In the genomic region with DNA sequence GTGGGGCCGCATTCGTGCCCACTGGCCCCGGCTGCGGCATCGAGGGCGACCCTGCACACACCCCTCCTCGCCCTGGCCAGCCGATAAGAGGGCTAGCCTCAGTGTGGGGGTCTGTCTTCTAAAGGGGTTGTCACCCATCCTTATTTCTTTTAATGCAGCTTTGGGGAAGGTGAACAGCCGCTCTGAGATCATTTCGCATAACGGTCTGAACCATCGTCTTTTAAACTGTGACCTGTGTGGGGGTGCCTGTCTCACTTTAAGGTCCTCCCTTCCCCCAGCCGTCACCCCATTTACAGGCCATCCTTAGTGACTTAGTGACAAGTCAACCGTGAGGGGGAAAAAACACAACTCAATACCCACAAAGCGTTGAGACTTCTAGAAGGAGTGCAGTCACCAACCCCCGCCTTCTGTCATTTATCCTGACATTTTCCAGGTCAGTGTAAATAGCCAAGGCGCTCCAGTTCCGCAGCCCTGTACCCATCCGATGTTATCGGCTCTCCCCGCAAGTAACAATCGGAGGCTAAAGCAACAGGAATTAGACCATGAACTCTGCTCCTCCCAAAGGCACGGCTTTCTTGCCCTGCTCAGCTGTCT, we compare ENCODE assay signal across 8 cellular contexts. TPM values are rescaled to one million over a fixed set of nuclear protein-coding genes. Genes with fewer than 3 reads are reported as not detected.
DNase-seq lines count a peak whose midpoint lies in the region; ATAC-seq and TF ChIP-seq lines count a peak whose summit lies in the region.

No MANE protein-coding gene starts in this region.

- H3K9me2 ChIP-seq in SU-DHL-6 (replicated peaks; ENCODE audit: insufficient read depth, low read length), result no peaks in the 10 kb centered on the region

- no peaks in the 10 kb centered on the region for H3K27me3 ChIP-seq in SU-DHL-6 (ENCODE audit: low read length)

- H3K79me2 ChIP-seq in SU-DHL-6 (ENCODE audit: insufficient read depth, low read length), result peaks cover 35% of the 10 kb centered on the region

- peaks cover 3% of the 10 kb centered on the region; the same call in 1 of the 2 replicates for H3K36me3 ChIP-seq in SU-DHL-6 (ENCODE audit: low read length)

- ATAC-seq in HG03097 (IDR thresholded peaks at IDR 0.05; ENCODE audit: low FRiP score, unreplicated experiment) (peak; percentile 9), naive B cell (ENCODE audit: low read depth in 2 of 2) (peak; percentile 58 to 61)

- peaks cover 8 to 11% of the 10 kb centered on the region in 2 donors for H3K36me3 Mint-ChIP-seq in naive B cell

- H3K27ac ChIP-seq in SU-DHL-6 (ENCODE audit: low read depth, low read length), result peak overlapping the region; percentile 61

- peak overlapping the region; percentile 72 for H2AFZ ChIP-seq in SU-DHL-6 (ENCODE audit: low read depth, low read length, severe bottlenecking)

- H3K27me3 Mint-ChIP-seq in naive B cell, result no peaks in the 10 kb centered on the region

- H3K4me3 ChIP-seq in SU-DHL-6 (ENCODE audit: insufficient read depth, low read length, poor library complexity, severe bottlenecking), result peak overlapping the region; percentile 82

- no peaks in the 10 kb centered on the region for H3K9me3 ChIP-seq in SU-DHL-6 (ENCODE audit: insufficient read depth, low read length)

- H3K27ac Mint-ChIP-seq in naive B cell, result peak overlapping the region; percentile 79 to 98 (median 96)

- peak overlapping the region; percentile 89 to 97 (median 92) for H3K4me3 Mint-ChIP-seq in naive B cell

- peak overlapping the region; percentile 89 for H3K4me2 ChIP-seq in SU-DHL-6 (ENCODE audit: low read depth, low read length, poor library complexity, severe bottlenecking)

- H3F3A ChIP-seq in SU-DHL-6 (ENCODE audit: insufficient read depth), result peaks cover 34% of the 10 kb centered on the region

- DNase-seq in AG08395 (ENCODE audit: low spot score) (peak; percentile 8), fibroblast of gingiva (ENCODE audit: low read depth) (peak; percentile 10), naive B cell (peak; percentile 56), NCI-H2107 treated with DMSO at 0.1 percent for 48 hours (lab: John Stamatoyannopoulos, UW; ENCODE audit: unreplicated experiment) (no peak), NCI-H226 (no peak)

- H3K9ac ChIP-seq in SU-DHL-6 (ENCODE audit: low read length), result peak overlapping the region; percentile 87

- TF ChIP-seq POLR2A in GM18526 (IDR thresholded peaks at IDR 0.05; ENCODE audit: extremely low read depth, insufficient read length), result peak; percentile 36

- peaks cover 42 to 50% (median 43%) of the 10 kb centered on the region in 3 donors for H3K4me1 Mint-ChIP-seq in naive B cell

- H3K9me3 Mint-ChIP-seq in naive B cell, result peaks cover 0 to 15% (median 10%) of the 10 kb centered on the region in 7 donors

- no peak for TF ChIP-seq CTCF in SU-DHL-6 (IDR thresholded peaks at IDR 0.05; ENCODE audit: insufficient read depth, low read length, poor library complexity, severe bottlenecking)

- H4K20me1 ChIP-seq in SU-DHL-6 (ENCODE audit: low read depth, low read length), result no peaks in the 10 kb centered on the region

RNA-seq across cellular contexts. Expression of a gene that starts 0.5 kb away (rescaled TPM):
- 10 to 100 TPM; 13.4 to 41.8 (median 30.5) TPM for polyA plus RNA-seq in naive B cell (ENCODE audit: low read depth in 6 of 6)

Comparison
In these comparisons a context has a peak if more than half of its experiments do, and no peak if none do; other contexts are left out.
1. DNase-seq: peak in AG08395 (single experiment), fibroblast of gingiva (single experiment) and naive B cell (single experiment); none in NCI-H2107 treated with DMSO at 0.1 percent for 48 hours (single experiment) and NCI-H226 (single experiment).